In the genomic region with DNA sequence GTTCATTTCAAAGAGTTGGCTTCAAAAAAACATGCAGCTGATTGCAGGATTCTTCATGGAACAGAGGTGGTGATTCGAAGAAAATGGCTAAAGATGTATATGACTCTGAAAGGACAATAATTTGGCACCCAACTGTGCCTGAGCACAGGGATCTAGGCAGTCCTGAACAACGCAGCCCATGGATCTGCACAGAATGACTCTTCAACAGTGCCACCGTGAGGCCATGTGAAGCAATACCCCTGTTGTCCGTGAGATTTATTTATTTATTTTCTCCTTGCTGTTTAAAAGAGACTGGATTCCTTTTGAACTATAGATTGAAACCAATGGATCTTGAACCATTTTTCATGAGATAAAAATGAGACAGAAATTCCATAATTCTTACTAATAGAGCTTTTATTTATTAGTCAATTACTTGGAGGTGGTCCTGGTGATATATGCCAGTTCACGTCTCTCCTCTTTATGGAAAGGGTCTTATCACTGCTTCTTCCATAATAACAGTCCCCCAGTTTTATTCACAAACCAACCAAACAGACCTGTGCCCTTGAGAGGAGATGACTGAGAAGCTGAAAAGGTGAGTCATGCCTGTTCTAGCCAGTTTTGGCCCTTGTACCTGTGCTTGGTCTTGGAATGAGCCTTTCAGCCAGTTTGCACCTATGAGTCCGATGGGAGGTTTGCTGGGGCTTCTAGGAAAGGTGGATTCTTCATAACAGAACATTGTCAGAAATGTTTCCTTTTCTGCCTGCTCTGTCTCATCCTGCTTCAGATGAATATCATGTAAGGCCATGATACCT, we compare ENCODE assay signal across 9 cellular contexts.
DNase-seq lines count a peak whose midpoint lies in the region; ATAC-seq and TF ChIP-seq lines count a peak whose summit lies in the region.
"Had no signal": no experiment of that assay in that cellular context is flagged by ENCODE, and none has a peak within 500 bp of the region (broad histone marks: within the 10 kb centered on the region; RNA-seq: fewer than 3 reads in every experiment).

No MANE protein-coding gene starts in this region.

- no peak overlapping the region for H3K4me2 ChIP-seq in OCI-LY7 (ENCODE audit: low read length)

- H3K4me3 ChIP-seq in H7 (ENCODE audit: insufficient read depth, low read depth, low read length): no peak overlapping the region
- H3K4me3 ChIP-seq in OCI-LY7 (ENCODE audit: low read depth, low read length, poor library complexity, severe bottlenecking): no peak overlapping the region

- H4K20me1 ChIP-seq in OCI-LY7 (ENCODE audit: insufficient read depth, low read length): no peaks in the 10 kb centered on the region; the same call in 1 of the 2 replicates

- H3K9me3 ChIP-seq in OCI-LY7 (ENCODE audit: low read length): no peaks in the 10 kb centered on the region

- H3K27ac ChIP-seq in OCI-LY7 (ENCODE audit: low read depth, low read length, poor library complexity, severe bottlenecking): no peak overlapping the region

- H3K79me2 ChIP-seq in OCI-LY7 (ENCODE audit: insufficient read depth, low read depth, low read length): no peaks in the 10 kb centered on the region

- CTCF ChIA-PET in OCI-LY7 (lab: Charles Lee; ENCODE audit: unreplicated experiment): no interaction called here

- ATAC-seq in GM21786 (IDR thresholded peaks at IDR 0.05; ENCODE audit: unreplicated experiment): no peak
- ATAC-seq in Right ventricle myocardium inferior: no peak
- no peak for ATAC-seq in GM19397 (IDR thresholded peaks at IDR 0.05; ENCODE audit: unreplicated experiment)
- ATAC-seq in HG03139 (IDR thresholded peaks at IDR 0.05; ENCODE audit: unreplicated experiment): no peak

- no peaks in the 10 kb centered on the region for H3K4me1 ChIP-seq in OCI-LY7 (ENCODE audit: insufficient read depth, low read length, poor library complexity, severe bottlenecking)

- intact Hi-C loops in OCI-LY7 (cut with micrococcal nuclease; ENCODE audit: unreplicated experiment) (loop anchor here (2.0 kb wide), 1 partner anchor 595 kb away; no protein-coding TSS in a partner anchor), Right ventricle myocardium inferior (cut with DNase I) (no loop called here)

- DNase-seq in COLO829 (ENCODE audit: low spot score): peak; percentile 5
- DNase-seq in H7: peak; percentile 43
- peak; percentile 32 for DNase-seq in OCI-LY7 (ENCODE audit: low spot score)
- peak; percentile 38 for DNase-seq in iPS DF 19.7 (ENCODE audit: low read depth, low spot score)
- DNase-seq in Right ventricle myocardium inferior (ENCODE audit: missing footprints): no peak
- DNase-seq: NCI-H1417 treated with DMSO at 0.1 percent for 48 hours had no signal

- H3K36me3 ChIP-seq in H7 (replicated peaks; ENCODE audit: control insufficient read depth, insufficient read depth, low read length) (no peaks in the 10 kb centered on the region), OCI-LY7 (ENCODE audit: insufficient read depth, low read length) (no peaks in the 10 kb centered on the region)

- POLR2A ChIA-PET in OCI-LY7 (lab: Charles Lee): no interaction called here

- no peaks in the 10 kb centered on the region for H3K27me3 ChIP-seq in H7 (ENCODE audit: control insufficient read depth, insufficient read depth, low read length)

- no peaks in the 10 kb centered on the region for H3K9me2 ChIP-seq in OCI-LY7 (ENCODE audit: insufficient read depth, low read length)

- BruUV-seq in OCI-LY7 (replicated peaks; lab: Mats Ljungman, UMichigan): no TSS peak

- TF ChIP-seq CTCF in OCI-LY7 (conservative IDR thresholded peaks at IDR 0.05; ENCODE audit: low read length): peak; percentile 82

- no peak overlapping the region for H2AFZ ChIP-seq in OCI-LY7 (ENCODE audit: low read length)
